1 cellular context compared by ENCODE assay signal in genomic region chr17:50102164-50102991, GRCh38.
TF ChIP-seq lines count a peak whose summit lies in the region.

No MANE protein-coding gene starts in this region.

TF ChIP-seq in K562, 482 proteins besides CTCF, POLR2A, EP300 and RAD21:
- TF ChIP-seq PREB (CRISPR knock-in tag; IDR thresholded peaks at IDR 0.05) (no peak), KDM1A (IDR thresholded peaks at IDR 0.05) (0 out of 4 replicates have a peak, but pooled peaks of 1 of the 2 experiments have one; percentile 16), RAD51 (IDR thresholded peaks at IDR 0.05; ENCODE audit: borderline replicate concordance, low read depth) (peak; percentile 10; the same call in 1 of the 2 replicates), USF2 (CRISPR knock-in tag; IDR thresholded peaks at IDR 0.05) (peak; percentile 30; the same call in 1 of the 2 replicates)
TF ChIP-seq in K562: peak in this region for 3.
